ENCODE assay signal across 14 cellular contexts in the genomic region with DNA sequence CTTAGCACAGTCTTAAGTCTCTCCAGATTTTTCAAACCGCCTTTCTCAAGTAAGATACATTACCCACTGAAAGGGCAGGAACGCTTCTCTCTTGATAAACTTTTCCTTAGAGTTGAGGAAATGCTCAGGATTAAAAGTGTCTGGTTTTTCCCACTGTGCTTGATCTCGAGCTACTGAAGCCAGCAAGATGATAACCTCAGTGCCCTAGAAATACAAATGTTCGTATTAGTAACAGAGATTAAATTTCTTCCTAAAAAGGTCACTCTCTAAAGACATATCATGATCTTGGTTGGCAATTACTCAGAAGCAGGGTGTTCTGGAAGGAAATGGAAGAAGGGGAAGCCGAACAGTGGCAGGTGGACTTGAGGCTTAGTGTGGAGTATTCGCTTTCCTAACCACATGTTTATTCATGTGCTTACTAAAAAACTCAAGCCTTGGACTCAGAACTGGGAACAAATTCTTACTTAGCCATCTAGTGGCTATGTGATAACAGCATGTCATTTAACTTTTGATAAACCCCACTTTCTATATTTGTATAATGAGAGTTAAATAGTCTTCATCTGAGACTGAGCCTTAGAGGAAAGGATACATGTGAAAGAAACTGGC. TPM values are rescaled to one million over a fixed set of nuclear protein-coding genes. Genes with fewer than 3 reads are reported as not detected.
DNase-seq lines count a peak whose midpoint lies in the region; ATAC-seq, FAIRE-seq and TF ChIP-seq lines count a peak whose summit lies in the region.
"Had no signal": no experiment of that assay in that cellular context is flagged by ENCODE, and none has a peak within 500 bp of the region (broad histone marks: within the 10 kb centered on the region; RNA-seq: fewer than 3 reads in every experiment).

No MANE protein-coding gene starts in this region.

- peak; percentile 15 for TF ChIP-seq CTCF in hepatocyte (IDR thresholded peaks at IDR 0.05; ENCODE audit: poor library complexity)

- DNase-seq in H4 (ENCODE audit: low spot score): peak; percentile 85
- peak; percentile 4 for DNase-seq in SW480 (ENCODE audit: low spot score)
- no peak for DNase-seq in hepatocyte (ENCODE audit: low spot score)
- no peak for DNase-seq in SIG-M5 treated with dmso at 0.1 percent for 504 hours (lab: John Stamatoyannopoulos, UW; ENCODE audit: unreplicated experiment)
- DNase-seq in activated T-cell treated with anti-CD3 and anti-CD28 coated beads, Interleukin-2, amount 50 U/mL, for 1 hour: no peak
- DNase-seq: activated CD4-positive, alpha-beta memory T cell treated with anti-CD3 and anti-CD28 coated beads for 36 hours; NCI-H2029 treated with DMSO at 0.1 percent for 48 hours had no signal

- H3K9me3 ChIP-seq in hepatocyte (ENCODE audit: low read depth): no peaks in the 10 kb centered on the region
- H3K9me3 ChIP-seq: BLaER1 treated with 17β-estradiol and CSF1 and Interleukin-3, amounts not matched to agents 10 nM and 100 nM; SJSA1; tibial nerve had no signal

- FAIRE-seq in A204.1 (lab: Jason Lieb, UNC): peak; percentile 100

- no peaks in the 10 kb centered on the region for H3K4me1 ChIP-seq in hepatocyte (ENCODE audit: insufficient read depth)
- H3K4me1 ChIP-seq: BLaER1 treated with 17β-estradiol and CSF1 and Interleukin-3, amounts not matched to agents 10 nM and 100 nM; SJSA1 had no signal

- no peaks in the 10 kb centered on the region for H3K9me2 ChIP-seq in hepatocyte (replicated peaks; ENCODE audit: insufficient read depth)

- no peaks in the 10 kb centered on the region for H3K27me3 ChIP-seq in hepatocyte
- H3K27me3 ChIP-seq: BLaER1 treated with 17β-estradiol and CSF1 and Interleukin-3, amounts not matched to agents 10 nM and 100 nM; SJSA1; tibial nerve had no signal

- H2AFZ ChIP-seq in hepatocyte: no peak overlapping the region

- ATAC-seq in GM18511 (IDR thresholded peaks at IDR 0.05; ENCODE audit: unreplicated experiment) (no peak), HG02610 (IDR thresholded peaks at IDR 0.05; ENCODE audit: unreplicated experiment) (no peak)

- H3K79me2 ChIP-seq in hepatocyte: no peaks in the 10 kb centered on the region

- H3K36me3 ChIP-seq in hepatocyte (replicated peaks; ENCODE audit: insufficient read depth, low read depth): no peaks in the 10 kb centered on the region
- H3K36me3 ChIP-seq: BLaER1 treated with 17β-estradiol and CSF1 and Interleukin-3, amounts not matched to agents 10 nM and 100 nM; SJSA1; tibial nerve had no signal

- 42% methylated on average over 6 of the region's 6 CpGs for WGBS in hepatocyte (ENCODE audit: low lambda C conversion rate, missing lambda C conversion rate)

- H3K4me2 ChIP-seq in hepatocyte: no peak overlapping the region
- H3K4me2 ChIP-seq: BLaER1 treated with 17β-estradiol and CSF1 and Interleukin-3, amounts not matched to agents 10 nM and 100 nM had no signal

- H3K4me3 ChIP-seq in hepatocyte: no peak overlapping the region
- H3K4me3 ChIP-seq: BLaER1 treated with 17β-estradiol and CSF1 and Interleukin-3, amounts not matched to agents 10 nM and 100 nM; SJSA1; tibial nerve had no signal

- no peaks in the 10 kb centered on the region for H4K20me1 ChIP-seq in hepatocyte (ENCODE audit: insufficient read depth, poor library complexity, severe bottlenecking)
- H4K20me1 ChIP-seq: BLaER1 treated with 17β-estradiol and CSF1 and Interleukin-3, amounts not matched to agents 10 nM and 100 nM had no signal

- H3K27ac ChIP-seq in hepatocyte: no peak overlapping the region
- H3K27ac ChIP-seq: BLaER1 treated with 17β-estradiol and CSF1 and Interleukin-3, amounts not matched to agents 10 nM and 100 nM; SJSA1; tibial nerve had no signal

RNA-seq across cellular contexts. Expression of gene C6orf141, which starts 20.1 kb away (rescaled TPM):
- total RNA-seq in H4 (2014; rRNA removed; shearing (Covaris generic)): 2.6 and 2.9 TPM in 2 replicates
- total RNA-seq in hepatocyte: 1.7 and 2.9 TPM in 2 replicates
- polyA plus RNA-seq in hepatocyte: 4.2 and 4.5 TPM in 2 replicates
- total RNA-seq: osteocyte, SJSA1 had no signal

Comparison
In these comparisons a context has a peak if more than half of its experiments do, and no peak if none do; other contexts are left out.
1. DNase-seq: peak in H4 (single experiment) and SW480 (single experiment); none in hepatocyte (single experiment), SIG-M5 treated with dmso at 0.1 percent for 504 hours (single experiment) and activated T-cell treated with anti-CD3 and anti-CD28 coated beads, Interleukin-2, amount 50 U/mL, for 1 hour (single experiment).